ENCODE assay signal across 18 cellular contexts in genomic region chr3:115523467-115523866, GRCh38.
"Had no signal": no experiment of that assay in that cellular context is flagged by ENCODE, and none has a peak within 500 bp of the region (broad histone marks: within the 10 kb centered on the region; RNA-seq: fewer than 3 reads in every experiment).

No MANE protein-coding gene starts in this region.

- H3K4me3 ChIP-seq: ascending aorta, esophagus muscularis mucosa, gastroesophageal sphincter, lung, prostate gland, testis had no signal

- H3K4me1 ChIP-seq: ascending aorta, gastroesophageal sphincter, prostate gland had no signal

- H3K27me3 ChIP-seq: ascending aorta, esophagus muscularis mucosa, gastroesophageal sphincter, testis had no signal

- DNase-seq: activated CD4-positive, alpha-beta T cell treated with anti-CD3 and anti-CD28 coated beads for 1 hour; activated CD8-positive, alpha-beta memory T cell treated with anti-CD3 and anti-CD28 coated beads for 24 hours; activated CD8-positive, alpha-beta memory T cell treated with anti-CD3 and anti-CD28 coated beads, Interleukin-2, amount 50 U/mL, for 48 hours; activated gamma-delta T cell; activated T-cell treated with anti-CD3 and anti-CD28 coated beads, Interleukin-2, amount 50 U/mL, for 72 hours; effector CD8-positive, alpha-beta T cell; hippocampal formation; left colon; naive B cell; stimulated activated CD4-positive, alpha-beta T cell treated with anti-CD3 and anti-CD28 coated beads, Interleukin-4, amount 100 ng/mL, for 4 hours; T1000; testis had no signal

- H3K36me3 ChIP-seq: ascending aorta, esophagus muscularis mucosa, gastroesophageal sphincter, prostate gland had no signal

- H3K9me3 ChIP-seq: ascending aorta, esophagus muscularis mucosa, gastroesophageal sphincter, prostate gland, testis had no signal

- H3K27ac ChIP-seq: ascending aorta, esophagus muscularis mucosa, gastroesophageal sphincter, prostate gland, testis had no signal

- ATAC-seq: activated T-cell treated with anti-CD3 and anti-CD28 coated beads, Interleukin-2, amount 50 U/mL, for 72 hours; gastroesophageal sphincter; left colon; sciatic nerve had no signal
